22 cellular contexts compared by ENCODE assay signal in the genomic region with DNA sequence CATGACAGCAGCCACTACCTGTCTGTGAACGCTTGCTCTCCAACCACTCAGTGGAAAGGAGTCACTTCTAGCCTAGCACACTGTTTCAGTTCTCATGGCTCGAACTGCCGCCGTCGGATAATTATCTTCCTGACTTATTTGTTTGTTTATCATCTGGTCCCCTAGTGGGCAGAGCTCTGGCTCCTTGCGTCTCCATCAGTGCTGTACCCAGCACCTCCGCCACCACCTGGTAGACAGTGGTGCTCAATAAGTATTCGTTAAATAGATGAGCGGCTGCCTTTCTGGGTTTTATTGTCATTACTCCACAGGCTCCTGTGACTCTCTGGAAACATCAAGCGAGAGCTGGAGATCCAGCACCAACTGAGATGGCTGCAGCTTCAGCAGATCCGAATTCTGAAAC.
DNase-seq lines count a peak whose midpoint lies in the region; ATAC-seq and TF ChIP-seq lines count a peak whose summit lies in the region.
"Had no signal": no experiment of that assay in that cellular context is flagged by ENCODE, and none has a peak within 500 bp of the region (broad histone marks: within the 10 kb centered on the region; RNA-seq: fewer than 3 reads in every experiment).

No MANE protein-coding gene starts in this region.

- TF ChIP-seq POLR2A in adrenal gland (IDR thresholded peaks at IDR 0.05) = no peak

- H3K27ac ChIP-seq in 22Rv1 (no peak overlapping the region), adrenal gland (no peak overlapping the region)
- H3K27ac ChIP-seq: foreskin keratinocyte, SJSA1, vagina had no signal

- no peaks in the 10 kb centered on the region for H3K36me3 ChIP-seq in adrenal gland (replicated peaks in 1 of 2)
- H3K36me3 ChIP-seq: SJSA1, vagina had no signal

- H3K4me3 ChIP-seq in fibroblast of villous mesenchyme (ENCODE audit: low read depth, low read length) (no peak overlapping the region), adrenal gland (no peak overlapping the region)
- H3K4me3 ChIP-seq: SJSA1, vagina had no signal

- no peaks in the 10 kb centered on the region for H3K4me1 ChIP-seq in adrenal gland (replicated peaks in 1 of 2)
- H3K4me1 ChIP-seq: foreskin keratinocyte, SJSA1 had no signal

- DNase-seq in HT-29 (ENCODE audit: low spot score) (peak; percentile 16), RKO (ENCODE audit: low spot score) (peak; percentile 1), fibroblast of villous mesenchyme (ENCODE audit: low read depth) (no peak), adrenal gland (no peak), left ventricle myocardium superior (no peak), DMS53 (lab: John Stamatoyannopoulos, UW) (no peak)
- DNase-seq: ACHN; activated CD4-positive, alpha-beta T cell treated with anti-CD3 and anti-CD28 coated beads for 1 hour; dermis blood vessel endothelial cell; DMS79; foreskin keratinocyte; NCI-H1092; NCI-H69; PC-3; small intestine; stimulated activated CD4-positive, alpha-beta T cell treated with anti-CD3 and anti-CD28 coated beads, Interleukin-4, amount 100 ng/mL, for 1 hour; T-helper 9 cell had no signal

- intact Hi-C loops in adrenal gland (cut with DNase I) (no loop called here), left ventricle myocardium superior (cut with micrococcal nuclease) (no loop called here)

- TF ChIP-seq CTCF in 22Rv1 (IDR thresholded peaks at IDR 0.05) (0 out of 2 replicates have a peak, but pooled peaks have one; percentile 10), fibroblast of villous mesenchyme (IDR thresholded peaks at IDR 0.05; ENCODE audit: insufficient read depth, low read depth, low read length) (peak; percentile 5), adrenal gland (IDR thresholded peaks at IDR 0.05) (no peak)

- no peaks in the 10 kb centered on the region for H3K9me3 ChIP-seq in adrenal gland (replicated peaks in 1 of 3)
- H3K9me3 ChIP-seq: SJSA1, vagina had no signal

- no peaks in the 10 kb centered on the region for H3K27me3 ChIP-seq in adrenal gland
- H3K27me3 ChIP-seq: foreskin keratinocyte, SJSA1, vagina had no signal

- 69 to 87% (median 79%) methylated on average over 11 of the region's 11 CpGs for WGBS in adrenal gland, 4 donors

- no peak for ATAC-seq in GM19035 (IDR thresholded peaks at IDR 0.05; ENCODE audit: unreplicated experiment)
- no peak for ATAC-seq in left ventricle myocardium superior
- ATAC-seq: foreskin keratinocyte; natural killer cell treated with Interleukin-12 subunit alpha and Interleukin-12 subunit beta and Interleukin-15 and Interleukin-18, amount 100 ng/mL, for 72 hours; PC-3 had no signal

Comparison
In these comparisons a context has a peak if more than half of its experiments do, and no peak if none do; other contexts are left out.
1. CTCF ChIP-seq: peak in 22Rv1 (single experiment) and fibroblast of villous mesenchyme (single experiment); none in adrenal gland (0 of 6).
2. DNase-seq: peak in HT-29 (single experiment) and RKO (single experiment); none in fibroblast of villous mesenchyme (single experiment), adrenal gland (0 of 7), left ventricle myocardium superior (single experiment) and DMS53 (single experiment).